1 cellular context compared by ENCODE assay signal in genomic region chr20:46312075-46312944, GRCh38.
TF ChIP-seq lines count a peak whose summit lies in the region.

No MANE protein-coding gene starts in this region.

TF ChIP-seq in HepG2, 621 proteins besides CTCF, POLR2A, EP300 and RAD21 (continued from another document):
- TF ChIP-seq, protein P1, sequence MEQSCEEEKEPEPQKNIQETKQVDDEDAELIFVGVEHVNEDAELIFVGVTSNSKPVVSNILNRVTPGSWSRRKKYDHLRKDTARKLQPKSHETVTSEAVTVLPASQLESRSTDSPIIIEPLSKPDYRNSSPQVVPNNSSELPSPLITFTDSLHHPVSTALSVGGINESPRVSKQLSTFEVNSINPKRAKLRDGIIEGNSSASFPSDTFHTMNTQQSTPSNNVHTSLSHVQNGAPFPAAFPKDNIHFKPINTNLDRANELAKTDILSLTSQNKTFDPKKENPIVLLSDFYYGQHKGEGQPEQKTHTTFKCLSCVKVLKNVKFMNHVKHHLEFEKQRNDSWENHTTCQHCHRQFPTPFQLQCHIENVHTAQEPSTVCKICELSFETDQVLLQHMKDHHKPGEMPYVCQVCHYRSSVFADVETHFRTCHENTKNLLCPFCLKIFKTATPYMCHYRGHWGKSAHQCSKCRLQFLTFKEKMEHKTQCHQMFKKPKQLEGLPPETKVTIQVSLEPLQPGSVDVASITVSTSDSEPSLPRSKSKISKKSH (CRISPR knock-in tag; IDR thresholded peaks at IDR 0.05; ENCODE audit: borderline replicate concordance): no peak
- TF ChIP-seq SMARCC2 (IDR thresholded peaks at IDR 0.05) (no peak), ARID2 (CRISPR knock-in tag; IDR thresholded peaks at IDR 0.05; ENCODE audit: borderline replicate concordance) (no peak), ZNF75D (CRISPR knock-in tag; IDR thresholded peaks at IDR 0.05; ENCODE audit: borderline replicate concordance) (no peak), PCBP1 (IDR thresholded peaks at IDR 0.05; ENCODE audit: borderline replicate concordance, low read depth, low read length) (0 out of 2 replicates have a peak, but pooled peaks have one; percentile 35), HOXD1 (CRISPR knock-in tag; IDR thresholded peaks at IDR 0.05) (no peak), MIER3 (CRISPR knock-in tag; IDR thresholded peaks at IDR 0.05; ENCODE audit: borderline replicate concordance) (no peak), RXRA (CRISPR knock-in tag; IDR thresholded peaks at IDR 0.05) (no peak), PTBP1 (IDR thresholded peaks at IDR 0.05; ENCODE audit: low read depth, low read length, poor library complexity, severe bottlenecking) (no peak), HHEX (CRISPR knock-in tag; IDR thresholded peaks at IDR 0.05) (no peak), PREB (CRISPR knock-in tag; IDR thresholded peaks at IDR 0.05) (no peak), PLRG1 (conservative IDR thresholded peaks at IDR 0.05) (no peak), ZNF331 (CRISPR knock-in tag; IDR thresholded peaks at IDR 0.05) (no peak), ZNF713 (CRISPR knock-in tag; IDR thresholded peaks at IDR 0.05) (no peak), TBX2 (CRISPR knock-in tag; IDR thresholded peaks at IDR 0.05; ENCODE audit: borderline replicate concordance) (no peak), ZBTB38 (CRISPR knock-in tag; IDR thresholded peaks at IDR 0.05) (0 out of 2 replicates have a peak, but pooled peaks have one; percentile 38), CBFB (CRISPR knock-in tag; IDR thresholded peaks at IDR 0.05) (no peak), ZNF777 (CRISPR knock-in tag; IDR thresholded peaks at IDR 0.05) (0 out of 2 replicates have a peak, but pooled peaks have one; percentile 27), TFDP1 (CRISPR knock-in tag; IDR thresholded peaks at IDR 0.05; ENCODE audit: borderline replicate concordance) (no peak), HNRNPLL (IDR thresholded peaks at IDR 0.05; ENCODE audit: low read depth, low read length, poor library complexity, severe bottlenecking) (peak; percentile 62), ZNF512B (CRISPR knock-in tag; IDR thresholded peaks at IDR 0.05; ENCODE audit: borderline replicate concordance) (no peak), NFYC (CRISPR knock-in tag; IDR thresholded peaks at IDR 0.05) (no peak), ZNF350 (CRISPR knock-in tag; IDR thresholded peaks at IDR 0.05; ENCODE audit: borderline replicate concordance, low read depth) (no peak; the same call in 1 of the 2 replicates), KLF13 (CRISPR knock-in tag; IDR thresholded peaks at IDR 0.05) (no peak), ZMAT5 (CRISPR knock-in tag; IDR thresholded peaks at IDR 0.05; ENCODE audit: borderline replicate concordance, low read depth) (no peak)
- TF ChIP-seq, protein P2, sequence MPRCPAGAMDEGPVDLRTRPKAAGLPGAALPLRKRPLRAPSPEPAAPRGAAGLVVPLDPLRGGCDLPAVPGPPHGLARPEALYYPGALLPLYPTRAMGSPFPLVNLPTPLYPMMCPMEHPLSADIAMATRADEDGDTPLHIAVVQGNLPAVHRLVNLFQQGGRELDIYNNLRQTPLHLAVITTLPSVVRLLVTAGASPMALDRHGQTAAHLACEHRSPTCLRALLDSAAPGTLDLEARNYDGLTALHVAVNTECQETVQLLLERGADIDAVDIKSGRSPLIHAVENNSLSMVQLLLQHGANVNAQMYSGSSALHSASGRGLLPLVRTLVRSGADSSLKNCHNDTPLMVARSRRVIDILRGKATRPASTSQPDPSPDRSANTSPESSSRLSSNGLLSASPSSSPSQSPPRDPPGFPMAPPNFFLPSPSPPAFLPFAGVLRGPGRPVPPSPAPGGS (CRISPR knock-in tag; IDR thresholded peaks at IDR 0.05): no peak
- TF ChIP-seq, protein P3, sequence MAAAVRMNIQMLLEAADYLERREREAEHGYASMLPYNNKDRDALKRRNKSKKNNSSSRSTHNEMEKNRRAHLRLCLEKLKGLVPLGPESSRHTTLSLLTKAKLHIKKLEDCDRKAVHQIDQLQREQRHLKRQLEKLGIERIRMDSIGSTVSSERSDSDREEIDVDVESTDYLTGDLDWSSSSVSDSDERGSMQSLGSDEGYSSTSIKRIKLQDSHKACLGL (CRISPR knock-in tag; IDR thresholded peaks at IDR 0.05): no peak
- TF ChIP-seq, protein P4, sequence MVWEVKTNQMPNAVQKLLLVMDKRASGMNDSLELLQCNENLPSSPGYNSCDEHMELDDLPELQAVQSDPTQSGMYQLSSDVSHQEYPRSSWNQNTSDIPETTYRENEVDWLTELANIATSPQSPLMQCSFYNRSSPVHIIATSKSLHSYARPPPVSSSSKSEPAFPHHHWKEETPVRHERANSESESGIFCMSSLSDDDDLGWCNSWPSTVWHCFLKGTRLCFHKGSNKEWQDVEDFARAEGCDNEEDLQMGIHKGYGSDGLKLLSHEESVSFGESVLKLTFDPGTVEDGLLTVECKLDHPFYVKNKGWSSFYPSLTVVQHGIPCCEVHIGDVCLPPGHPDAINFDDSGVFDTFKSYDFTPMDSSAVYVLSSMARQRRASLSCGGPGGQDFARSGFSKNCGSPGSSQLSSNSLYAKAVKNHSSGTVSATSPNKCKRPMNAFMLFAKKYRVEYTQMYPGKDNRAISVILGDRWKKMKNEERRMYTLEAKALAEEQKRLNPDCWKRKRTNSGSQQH (CRISPR knock-in tag; IDR thresholded peaks at IDR 0.05; ENCODE audit: low read depth): no peak
- TF ChIP-seq, protein P5, sequence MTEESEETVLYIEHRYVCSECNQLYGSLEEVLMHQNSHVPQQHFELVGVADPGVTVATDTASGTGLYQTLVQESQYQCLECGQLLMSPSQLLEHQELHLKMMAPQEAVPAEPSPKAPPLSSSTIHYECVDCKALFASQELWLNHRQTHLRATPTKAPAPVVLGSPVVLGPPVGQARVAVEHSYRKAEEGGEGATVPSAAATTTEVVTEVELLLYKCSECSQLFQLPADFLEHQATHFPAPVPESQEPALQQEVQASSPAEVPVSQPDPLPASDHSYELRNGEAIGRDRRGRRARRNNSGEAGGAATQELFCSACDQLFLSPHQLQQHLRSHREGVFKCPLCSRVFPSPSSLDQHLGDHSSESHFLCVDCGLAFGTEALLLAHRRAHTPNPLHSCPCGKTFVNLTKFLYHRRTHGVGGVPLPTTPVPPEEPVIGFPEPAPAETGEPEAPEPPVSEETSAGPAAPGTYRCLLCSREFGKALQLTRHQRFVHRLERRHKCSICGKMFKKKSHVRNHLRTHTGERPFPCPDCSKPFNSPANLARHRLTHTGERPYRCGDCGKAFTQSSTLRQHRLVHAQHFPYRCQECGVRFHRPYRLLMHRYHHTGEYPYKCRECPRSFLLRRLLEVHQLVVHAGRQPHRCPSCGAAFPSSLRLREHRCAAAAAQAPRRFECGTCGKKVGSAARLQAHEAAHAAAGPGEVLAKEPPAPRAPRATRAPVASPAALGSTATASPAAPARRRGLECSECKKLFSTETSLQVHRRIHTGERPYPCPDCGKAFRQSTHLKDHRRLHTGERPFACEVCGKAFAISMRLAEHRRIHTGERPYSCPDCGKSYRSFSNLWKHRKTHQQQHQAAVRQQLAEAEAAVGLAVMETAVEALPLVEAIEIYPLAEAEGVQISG (CRISPR knock-in tag; IDR thresholded peaks at IDR 0.05): peak; percentile 87
